In the genomic region with DNA sequence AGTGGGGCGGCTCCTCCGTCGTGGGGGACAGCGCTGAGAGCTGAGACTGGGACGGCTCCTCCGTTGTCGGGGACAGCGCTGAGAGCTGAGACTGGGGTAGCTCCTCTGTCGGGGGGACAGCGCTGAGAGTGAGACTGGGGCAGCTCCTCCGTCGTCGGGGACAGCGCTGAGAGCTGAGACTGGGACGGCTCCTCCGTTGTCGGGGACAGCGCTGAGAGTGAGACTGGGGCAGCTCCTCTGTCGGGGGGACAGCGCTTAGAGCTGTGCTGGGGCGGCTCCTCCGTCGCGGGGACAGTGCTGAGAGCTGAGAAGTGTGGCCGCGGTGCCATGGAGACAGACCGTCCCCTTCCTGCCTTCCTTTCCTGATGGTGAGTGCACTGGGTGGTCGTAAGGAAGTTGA, we compare ENCODE assay signal across 3 cellular contexts.
A peak's percentile ranks its signal among the peaks of the same experiment; 100 is the strongest.
TF ChIP-seq lines count a peak whose summit lies in the region.

No MANE protein-coding gene starts in this region.

TF ChIP-seq in A549, 52 proteins besides CTCF, POLR2A, EP300 and RAD21 (continued from another document):
- TF ChIP-seq MYC (IDR thresholded peaks at IDR 0.05; ENCODE audit: borderline replicate concordance, low read length) = no peak
- no peak for TF ChIP-seq HEYL (CRISPR knock-in tag; IDR thresholded peaks at IDR 0.05)
- TF ChIP-seq, protein P1, sequence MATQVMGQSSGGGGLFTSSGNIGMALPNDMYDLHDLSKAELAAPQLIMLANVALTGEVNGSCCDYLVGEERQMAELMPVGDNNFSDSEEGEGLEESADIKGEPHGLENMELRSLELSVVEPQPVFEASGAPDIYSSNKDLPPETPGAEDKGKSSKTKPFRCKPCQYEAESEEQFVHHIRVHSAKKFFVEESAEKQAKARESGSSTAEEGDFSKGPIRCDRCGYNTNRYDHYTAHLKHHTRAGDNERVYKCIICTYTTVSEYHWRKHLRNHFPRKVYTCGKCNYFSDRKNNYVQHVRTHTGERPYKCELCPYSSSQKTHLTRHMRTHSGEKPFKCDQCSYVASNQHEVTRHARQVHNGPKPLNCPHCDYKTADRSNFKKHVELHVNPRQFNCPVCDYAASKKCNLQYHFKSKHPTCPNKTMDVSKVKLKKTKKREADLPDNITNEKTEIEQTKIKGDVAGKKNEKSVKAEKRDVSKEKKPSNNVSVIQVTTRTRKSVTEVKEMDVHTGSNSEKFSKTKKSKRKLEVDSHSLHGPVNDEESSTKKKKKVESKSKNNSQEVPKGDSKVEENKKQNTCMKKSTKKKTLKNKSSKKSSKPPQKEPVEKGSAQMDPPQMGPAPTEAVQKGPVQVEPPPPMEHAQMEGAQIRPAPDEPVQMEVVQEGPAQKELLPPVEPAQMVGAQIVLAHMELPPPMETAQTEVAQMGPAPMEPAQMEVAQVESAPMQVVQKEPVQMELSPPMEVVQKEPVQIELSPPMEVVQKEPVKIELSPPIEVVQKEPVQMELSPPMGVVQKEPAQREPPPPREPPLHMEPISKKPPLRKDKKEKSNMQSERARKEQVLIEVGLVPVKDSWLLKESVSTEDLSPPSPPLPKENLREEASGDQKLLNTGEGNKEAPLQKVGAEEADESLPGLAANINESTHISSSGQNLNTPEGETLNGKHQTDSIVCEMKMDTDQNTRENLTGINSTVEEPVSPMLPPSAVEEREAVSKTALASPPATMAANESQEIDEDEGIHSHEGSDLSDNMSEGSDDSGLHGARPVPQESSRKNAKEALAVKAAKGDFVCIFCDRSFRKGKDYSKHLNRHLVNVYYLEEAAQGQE (IDR thresholded peaks at IDR 0.05) = no peak
- no peak for TF ChIP-seq RCOR1 (IDR thresholded peaks at IDR 0.05; ENCODE audit: low read depth, low read length)
- TF ChIP-seq MAFK (IDR thresholded peaks at IDR 0.05; ENCODE audit: partially characterized antibody) = no peak
- TF ChIP-seq RFX5 (IDR thresholded peaks at IDR 0.05) = no peak
- TF ChIP-seq ZSCAN20 (CRISPR knock-in tag; IDR thresholded peaks at IDR 0.05) = no peak
- TF ChIP-seq EHMT2 (IDR thresholded peaks at IDR 0.05; ENCODE audit: low read depth) = no peak
- no peak for TF ChIP-seq HOXB13 (CRISPR knock-in tag; IDR thresholded peaks at IDR 0.05; ENCODE audit: low read depth)
- no peak for TF ChIP-seq KDM1A (IDR thresholded peaks at IDR 0.05; ENCODE audit: low read depth)
- no peak for TF ChIP-seq CEBPB (IDR thresholded peaks at IDR 0.05)

TF ChIP-seq in GM23338, 12 proteins besides CTCF, POLR2A, EP300 and RAD21:
- TF ChIP-seq, protein P2, sequence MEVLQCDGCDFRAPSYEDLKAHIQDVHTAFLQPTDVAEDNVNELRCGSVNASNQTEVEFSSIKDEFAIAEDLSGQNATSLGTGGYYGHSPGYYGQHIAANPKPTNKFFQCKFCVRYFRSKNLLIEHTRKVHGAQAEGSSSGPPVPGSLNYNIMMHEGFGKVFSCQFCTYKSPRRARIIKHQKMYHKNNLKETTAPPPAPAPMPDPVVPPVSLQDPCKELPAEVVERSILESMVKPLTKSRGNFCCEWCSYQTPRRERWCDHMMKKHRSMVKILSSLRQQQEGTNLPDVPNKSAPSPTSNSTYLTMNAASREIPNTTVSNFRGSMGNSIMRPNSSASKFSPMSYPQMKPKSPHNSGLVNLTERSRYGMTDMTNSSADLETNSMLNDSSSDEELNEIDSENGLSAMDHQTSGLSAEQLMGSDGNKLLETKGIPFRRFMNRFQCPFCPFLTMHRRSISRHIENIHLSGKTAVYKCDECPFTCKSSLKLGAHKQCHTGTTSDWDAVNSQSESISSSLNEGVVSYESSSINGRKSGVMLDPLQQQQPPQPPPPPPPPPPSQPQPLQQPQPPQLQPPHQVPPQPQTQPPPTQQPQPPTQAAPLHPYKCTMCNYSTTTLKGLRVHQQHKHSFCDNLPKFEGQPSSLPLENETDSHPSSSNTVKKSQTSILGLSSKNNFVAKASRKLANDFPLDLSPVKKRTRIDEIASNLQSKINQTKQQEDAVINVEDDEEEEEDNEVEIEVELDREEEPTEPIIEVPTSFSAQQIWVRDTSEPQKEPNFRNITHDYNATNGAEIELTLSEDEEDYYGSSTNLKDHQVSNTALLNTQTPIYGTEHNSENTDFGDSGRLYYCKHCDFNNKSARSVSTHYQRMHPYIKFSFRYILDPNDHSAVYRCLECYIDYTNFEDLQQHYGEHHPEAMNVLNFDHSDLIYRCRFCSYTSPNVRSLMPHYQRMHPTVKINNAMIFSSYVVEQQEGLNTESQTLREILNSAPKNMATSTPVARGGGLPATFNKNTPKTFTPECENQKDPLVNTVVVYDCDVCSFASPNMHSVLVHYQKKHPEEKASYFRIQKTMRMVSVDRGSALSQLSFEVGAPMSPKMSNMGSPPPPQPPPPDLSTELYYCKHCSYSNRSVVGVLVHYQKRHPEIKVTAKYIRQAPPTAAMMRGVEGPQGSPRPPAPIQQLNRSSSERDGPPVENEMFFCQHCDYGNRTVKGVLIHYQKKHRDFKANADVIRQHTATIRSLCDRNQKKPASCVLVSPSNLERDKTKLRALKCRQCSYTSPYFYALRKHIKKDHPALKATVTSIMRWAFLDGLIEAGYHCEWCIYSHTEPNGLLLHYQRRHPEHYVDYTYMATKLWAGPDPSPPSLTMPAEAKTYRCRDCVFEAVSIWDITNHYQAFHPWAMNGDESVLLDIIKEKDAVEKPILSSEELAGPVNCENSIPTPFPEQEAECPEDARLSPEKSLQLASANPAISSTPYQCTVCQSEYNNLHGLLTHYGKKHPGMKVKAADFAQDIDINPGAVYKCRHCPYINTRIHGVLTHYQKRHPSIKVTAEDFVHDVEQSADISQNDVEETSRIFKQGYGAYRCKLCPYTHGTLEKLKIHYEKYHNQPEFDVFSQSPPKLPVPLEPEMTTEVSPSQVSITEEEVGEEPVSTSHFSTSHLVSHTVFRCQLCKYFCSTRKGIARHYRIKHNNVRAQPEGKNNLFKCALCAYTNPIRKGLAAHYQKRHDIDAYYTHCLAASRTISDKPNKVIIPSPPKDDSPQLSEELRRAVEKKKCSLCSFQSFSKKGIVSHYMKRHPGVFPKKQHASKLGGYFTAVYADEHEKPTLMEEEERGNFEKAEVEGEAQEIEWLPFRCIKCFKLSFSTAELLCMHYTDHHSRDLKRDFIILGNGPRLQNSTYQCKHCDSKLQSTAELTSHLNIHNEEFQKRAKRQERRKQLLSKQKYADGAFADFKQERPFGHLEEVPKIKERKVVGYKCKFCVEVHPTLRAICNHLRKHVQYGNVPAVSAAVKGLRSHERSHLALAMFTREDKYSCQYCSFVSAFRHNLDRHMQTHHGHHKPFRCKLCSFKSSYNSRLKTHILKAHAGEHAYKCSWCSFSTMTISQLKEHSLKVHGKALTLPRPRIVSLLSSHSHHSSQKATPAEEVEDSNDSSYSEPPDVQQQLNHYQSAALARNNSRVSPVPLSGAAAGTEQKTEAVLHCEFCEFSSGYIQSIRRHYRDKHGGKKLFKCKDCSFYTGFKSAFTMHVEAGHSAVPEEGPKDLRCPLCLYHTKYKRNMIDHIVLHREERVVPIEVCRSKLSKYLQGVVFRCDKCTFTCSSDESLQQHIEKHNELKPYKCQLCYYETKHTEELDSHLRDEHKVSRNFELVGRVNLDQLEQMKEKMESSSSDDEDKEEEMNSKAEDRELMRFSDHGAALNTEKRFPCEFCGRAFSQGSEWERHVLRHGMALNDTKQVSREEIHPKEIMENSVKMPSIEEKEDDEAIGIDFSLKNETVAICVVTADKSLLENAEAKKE (CRISPR knock-in tag; IDR thresholded peaks at IDR 0.05) = no peak
- TF ChIP-seq ZNF331 (CRISPR knock-in tag; IDR thresholded peaks at IDR 0.05; ENCODE audit: low read depth) (no peak), EZH2 (IDR thresholded peaks at IDR 0.05; ENCODE audit: low read depth, unreplicated experiment) (no peak), POLR2AphosphoS5 (IDR thresholded peaks at IDR 0.05; ENCODE audit: low read depth) (no peak), ZNF114 (CRISPR knock-in tag; IDR thresholded peaks at IDR 0.05) (no peak)

TF ChIP-seq in H1, 55 proteins besides CTCF, POLR2A, EP300 and RAD21 (continued from another document):
- TF ChIP-seq SIRT6 (IDR thresholded peaks at IDR 0.05; ENCODE audit: low read length) (no peak), SUZ12 (IDR thresholded peaks at IDR 0.05; ENCODE audit: low read length) (peak; percentile 65; the same call in 1 of the 2 replicates), HDAC2 (IDR thresholded peaks at IDR 0.05; ENCODE audit: borderline replicate concordance in 1 of 2, low read depth in 2 of 2, low read length in 2 of 2) (no peak), SIN3A (conservative IDR thresholded peaks at IDR 0.05 in 1 of 2, IDR thresholded peaks at IDR 0.05 in 1 of 2; ENCODE audit: low read depth in 1 of 2, low read length in 2 of 2) (no peak), SP4 (IDR thresholded peaks at IDR 0.05; ENCODE audit: low read length) (no peak), EZH2 (IDR thresholded peaks at IDR 0.05; ENCODE audit: low read depth, low read length, severe bottlenecking) (peak; percentile 66), ASH2L (IDR thresholded peaks at IDR 0.05; ENCODE audit: low read length) (no peak), KDM4A (IDR thresholded peaks at IDR 0.05; ENCODE audit: low read depth, low read length, severe bottlenecking) (peak; percentile 40), CREB1 (IDR thresholded peaks at IDR 0.05) (no peak), SAP30 (IDR thresholded peaks at IDR 0.05; ENCODE audit: insufficient read depth, insufficient replicate concordance, low read length) (no peak), SP2 (IDR thresholded peaks at IDR 0.05; ENCODE audit: low read length) (no peak), PHF8 (conservative IDR thresholded peaks at IDR 0.05; ENCODE audit: low read depth, low read length) (no peak), POLR2AphosphoS5 (IDR thresholded peaks at IDR 0.05; ENCODE audit: low read depth, low read length) (no peak), SRF (IDR thresholded peaks at IDR 0.05; ENCODE audit: low read depth, low read length) (no peak), TCF12 (IDR thresholded peaks at IDR 0.05; ENCODE audit: low read depth, low read length) (no peak)
